10 cellular contexts compared by ENCODE assay signal in the genomic region with DNA sequence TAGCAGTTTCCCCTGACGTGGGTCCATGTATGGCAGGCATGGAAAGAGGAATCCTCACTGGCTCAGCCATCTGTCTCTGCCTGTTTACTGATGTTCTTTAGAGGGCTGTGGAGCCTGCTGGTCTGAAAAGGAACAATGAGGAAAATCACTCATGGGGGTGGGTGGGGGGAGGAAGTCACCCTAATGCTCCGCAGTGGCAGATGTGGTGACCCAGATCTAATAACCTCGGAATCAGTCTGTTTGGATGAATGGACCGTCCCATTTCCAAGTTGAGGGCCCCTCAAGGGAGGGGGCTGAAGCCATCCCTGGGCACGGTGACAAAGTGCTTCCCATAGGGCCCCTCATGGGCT. TPM values are rescaled to one million over a fixed set of nuclear protein-coding genes. Genes with fewer than 3 reads are reported as not detected.
DNase-seq lines count a peak whose midpoint lies in the region; ATAC-seq and TF ChIP-seq lines count a peak whose summit lies in the region.
"Had no signal": no experiment of that assay in that cellular context is flagged by ENCODE, and none has a peak within 500 bp of the region (broad histone marks: within the 10 kb centered on the region; RNA-seq: fewer than 3 reads in every experiment).

No MANE protein-coding gene starts in this region.

- no peaks in the 10 kb centered on the region for H3K27me3 Mint-ChIP-seq in activated naive CD8-positive, alpha-beta T cell treated with anti-CD3 and anti-CD28 coated beads, Interleukin-2, amount 50 U/mL, for 24 hours

- H3K9me2 ChIP-seq in neural cell (ENCODE audit: insufficient read depth, low read length): no peaks in the 10 kb centered on the region

- no peaks in the 10 kb centered on the region for H3F3A ChIP-seq in neural cell (ENCODE audit: insufficient read depth, low read length, poor library complexity, severe bottlenecking)

- H3K4me2 ChIP-seq in DND-41 (ENCODE audit: insufficient read depth, low read length): peak overlapping the region; percentile 95
- H3K4me2 ChIP-seq in neural cell (ENCODE audit: low read length): peak overlapping the region; percentile 100

- H3K4me1 Mint-ChIP-seq in activated naive CD8-positive, alpha-beta T cell treated with anti-CD3 and anti-CD28 coated beads, Interleukin-2, amount 50 U/mL, for 24 hours: peaks cover 66% of the 10 kb centered on the region

- no peak for ATAC-seq in DND-41 (ENCODE audit: insufficient read depth, low read depth)
- no peak for ATAC-seq in activated naive CD8-positive, alpha-beta T cell treated with anti-CD3 and anti-CD28 coated beads, Interleukin-2, amount 50 U/mL, for 24 hours
- ATAC-seq in GM19351 (IDR thresholded peaks at IDR 0.05; ENCODE audit: unreplicated experiment): no peak
- no peak for ATAC-seq in GM21737 (IDR thresholded peaks at IDR 0.05; ENCODE audit: unreplicated experiment)

- H2AFZ ChIP-seq in DND-41 (ENCODE audit: low read depth, low read length) (no peak overlapping the region), neural cell (ENCODE audit: low read depth, low read length) (no peak overlapping the region)

- no peaks in the 10 kb centered on the region for H3K9me3 Mint-ChIP-seq in activated naive CD8-positive, alpha-beta T cell treated with anti-CD3 and anti-CD28 coated beads, Interleukin-2, amount 50 U/mL, for 24 hours

- H3K36me3 ChIP-seq in DND-41 (ENCODE audit: insufficient read depth, low read length): peaks cover 47% of the 10 kb centered on the region
- no peaks in the 10 kb centered on the region for H3K36me3 ChIP-seq in neural cell (ENCODE audit: insufficient read depth, low read length)

- peak overlapping the region; percentile 40 for H3K4me3 Mint-ChIP-seq in activated naive CD8-positive, alpha-beta T cell treated with anti-CD3 and anti-CD28 coated beads, Interleukin-2, amount 50 U/mL, for 24 hours

- no peaks in the 10 kb centered on the region for H3K9me3 ChIP-seq in DND-41 (ENCODE audit: insufficient read depth, low read length, severe bottlenecking)
- H3K9me3 ChIP-seq in neural cell (ENCODE audit: low read length): no peaks in the 10 kb centered on the region

- TF ChIP-seq EP300 in neural cell (conservative IDR thresholded peaks at IDR 0.05; ENCODE audit: poor library complexity, severe bottlenecking): no peak

- H3K79me2 ChIP-seq in DND-41 (ENCODE audit: insufficient read depth, low read length) (peaks cover 89% of the 10 kb centered on the region), neural cell (replicated peaks; ENCODE audit: insufficient read depth, low read length) (peaks cover 78% of the 10 kb centered on the region)

- H3K36me3 Mint-ChIP-seq in activated naive CD8-positive, alpha-beta T cell treated with anti-CD3 and anti-CD28 coated beads, Interleukin-2, amount 50 U/mL, for 24 hours (ENCODE audit: low read depth): peaks cover 28% of the 10 kb centered on the region

- H3K4me3 ChIP-seq in DND-41 (ENCODE audit: low read depth in 1 of 2, low read length in 2 of 2): peak overlapping the region in 1 of 2 experiments; percentile 31; a peak in 2 of 4 replicates
- peak overlapping the region; percentile 91 for H3K4me3 ChIP-seq in neural cell (ENCODE audit: low read length)

- TF ChIP-seq RAD21 in neural cell (conservative IDR thresholded peaks at IDR 0.05): no peak

- no peaks in the 10 kb centered on the region for H3K27me3 ChIP-seq in DND-41 (ENCODE audit: insufficient read depth, low read length, poor library complexity)
- no peaks in the 10 kb centered on the region for H3K27me3 ChIP-seq in neural cell (ENCODE audit: insufficient read depth, low read depth, low read length)

- TF ChIP-seq CTCF in DND-41 (IDR thresholded peaks at IDR 0.05; ENCODE audit: borderline replicate concordance, extremely low read depth, low read length, poor library complexity, severe bottlenecking): no peak
- no peak for TF ChIP-seq CTCF in neural cell (IDR thresholded peaks at IDR 0.05; ENCODE audit: poor library complexity, severe bottlenecking)
- TF ChIP-seq CTCF in GM13976 (IDR thresholded peaks at IDR 0.05; ENCODE audit: borderline replicate concordance, control extremely low read depth, extremely low read depth, insufficient read depth, missing control alignments): no peak

- H4K20me1 ChIP-seq in DND-41 (ENCODE audit: insufficient read depth, low read length): peaks cover 64% of the 10 kb centered on the region
- peaks cover 37% of the 10 kb centered on the region for H4K20me1 ChIP-seq in neural cell (ENCODE audit: insufficient read depth)

- H3K27ac Mint-ChIP-seq in activated naive CD8-positive, alpha-beta T cell treated with anti-CD3 and anti-CD28 coated beads, Interleukin-2, amount 50 U/mL, for 24 hours: peak overlapping the region; percentile 31

- DNase-seq in DND-41 (no peak), NCI-H1105 treated with DMSO at 0.1 percent for 48 hours (lab: John Stamatoyannopoulos, UW) (peak; percentile 22), GM13976 (ENCODE audit: low spot score) (no peak), COR-L47 (lab: John Stamatoyannopoulos, UW) (no peak)
- DNase-seq in activated naive CD8-positive, alpha-beta T cell treated with anti-CD3 and anti-CD28 coated beads, Interleukin-2, amount 50 U/mL, for 24 hours: no peak
- DNase-seq: hippocampal formation; stimulated activated CD4-positive, alpha-beta T cell treated with anti-CD3 and anti-CD28 coated beads, Interleukin-1b, Interleukin-23, amount 100 ng/mL, for 48 hours had no signal

- in situ Hi-C loops in GM13976 (cut with MboI; ENCODE audit: low sequenced_read_pairs, unreplicated experiment): no loop called here

- H3K9ac ChIP-seq in DND-41 (ENCODE audit: low read depth, low read length) (peak overlapping the region; percentile 11; the same call in 1 of the 2 replicates), neural cell (ENCODE audit: low read length) (no peak overlapping the region)

- H3K27ac ChIP-seq in DND-41 (ENCODE audit: low read length) (peak overlapping the region; percentile 40; the same call in 1 of the 2 replicates), neural cell (ENCODE audit: low read length) (no peak overlapping the region)

- peaks cover 55% of the 10 kb centered on the region for H3K4me1 ChIP-seq in DND-41 (ENCODE audit: insufficient read depth, low read length)

TF ChIP-seq in neural cell, 6 proteins besides CTCF, POLR2A, EP300 and RAD21:
- TF ChIP-seq EZH2 (IDR thresholded peaks at IDR 0.05; ENCODE audit: borderline replicate concordance, insufficient read depth, low read length, poor library complexity, severe bottlenecking) (no peak), SMC3 (conservative IDR thresholded peaks at IDR 0.05; ENCODE audit: poor library complexity) (no peak), POLR2AphosphoS5 (IDR thresholded peaks at IDR 0.05) (no peak), TAF1 (IDR thresholded peaks at IDR 0.05; ENCODE audit: low read depth) (no peak), MXI1 (conservative IDR thresholded peaks at IDR 0.05; ENCODE audit: poor library complexity, severe bottlenecking) (no peak)
- TF ChIP-seq, protein P1, sequence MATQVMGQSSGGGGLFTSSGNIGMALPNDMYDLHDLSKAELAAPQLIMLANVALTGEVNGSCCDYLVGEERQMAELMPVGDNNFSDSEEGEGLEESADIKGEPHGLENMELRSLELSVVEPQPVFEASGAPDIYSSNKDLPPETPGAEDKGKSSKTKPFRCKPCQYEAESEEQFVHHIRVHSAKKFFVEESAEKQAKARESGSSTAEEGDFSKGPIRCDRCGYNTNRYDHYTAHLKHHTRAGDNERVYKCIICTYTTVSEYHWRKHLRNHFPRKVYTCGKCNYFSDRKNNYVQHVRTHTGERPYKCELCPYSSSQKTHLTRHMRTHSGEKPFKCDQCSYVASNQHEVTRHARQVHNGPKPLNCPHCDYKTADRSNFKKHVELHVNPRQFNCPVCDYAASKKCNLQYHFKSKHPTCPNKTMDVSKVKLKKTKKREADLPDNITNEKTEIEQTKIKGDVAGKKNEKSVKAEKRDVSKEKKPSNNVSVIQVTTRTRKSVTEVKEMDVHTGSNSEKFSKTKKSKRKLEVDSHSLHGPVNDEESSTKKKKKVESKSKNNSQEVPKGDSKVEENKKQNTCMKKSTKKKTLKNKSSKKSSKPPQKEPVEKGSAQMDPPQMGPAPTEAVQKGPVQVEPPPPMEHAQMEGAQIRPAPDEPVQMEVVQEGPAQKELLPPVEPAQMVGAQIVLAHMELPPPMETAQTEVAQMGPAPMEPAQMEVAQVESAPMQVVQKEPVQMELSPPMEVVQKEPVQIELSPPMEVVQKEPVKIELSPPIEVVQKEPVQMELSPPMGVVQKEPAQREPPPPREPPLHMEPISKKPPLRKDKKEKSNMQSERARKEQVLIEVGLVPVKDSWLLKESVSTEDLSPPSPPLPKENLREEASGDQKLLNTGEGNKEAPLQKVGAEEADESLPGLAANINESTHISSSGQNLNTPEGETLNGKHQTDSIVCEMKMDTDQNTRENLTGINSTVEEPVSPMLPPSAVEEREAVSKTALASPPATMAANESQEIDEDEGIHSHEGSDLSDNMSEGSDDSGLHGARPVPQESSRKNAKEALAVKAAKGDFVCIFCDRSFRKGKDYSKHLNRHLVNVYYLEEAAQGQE (IDR thresholded peaks at IDR 0.05; ENCODE audit: borderline replicate concordance): no peak
TF ChIP-seq in neural cell: peak in this region for 0.

RNA-seq across cellular contexts. Expression of gene BCR, which starts 4.4 kb away (rescaled TPM):
- polyA plus RNA-seq in neural cell: 53.6 and 57.5 TPM in 2 replicates
- polyA minus RNA-seq in neural cell: 103 and 118 TPM in 2 replicates

RNA-seq across cellular contexts. Expression of gene RAB36, which starts 39.5 kb away (rescaled TPM):
- polyA plus RNA-seq in neural cell: 3.2 TPM in 2 replicates
- 6.3 and 7.2 TPM in 2 replicates for polyA minus RNA-seq in neural cell

RNA-seq across cellular contexts. Expression of gene RSPH14, which starts 42.9 kb away (rescaled TPM):
- polyA plus RNA-seq in neural cell: 2.8 and 4.3 TPM in 2 replicates
- polyA minus RNA-seq in neural cell: 1.7 and 5.2 TPM in 2 replicates
